17 cellular contexts compared by ENCODE assay signal in the genomic region with DNA sequence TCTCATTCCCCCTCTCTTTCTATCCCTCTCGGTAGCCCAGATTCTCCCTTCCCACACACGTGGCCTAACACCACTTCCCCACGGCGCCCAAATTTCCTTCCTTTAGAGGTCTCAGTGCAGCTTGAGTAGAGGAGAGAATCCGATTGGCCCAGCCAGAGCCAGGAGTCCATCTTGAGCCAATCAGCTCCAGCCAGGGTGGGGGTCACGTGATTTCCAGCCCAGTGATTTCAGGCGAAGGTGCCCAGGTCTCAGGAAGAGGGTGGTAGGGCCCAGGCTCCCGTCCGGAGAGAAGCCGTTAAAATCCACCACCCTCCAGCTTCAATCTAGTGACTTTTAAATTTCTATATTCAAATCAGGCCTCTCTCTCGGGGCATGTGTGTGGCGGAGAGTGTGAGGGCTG. TPM values are rescaled to one million over a fixed set of nuclear protein-coding genes. Genes with fewer than 3 reads are reported as not detected.
"Had no signal": no experiment of that assay in that cellular context is flagged by ENCODE, and none has a peak within 500 bp of the region (broad histone marks: within the 10 kb centered on the region; RNA-seq: fewer than 3 reads in every experiment).

No MANE protein-coding gene starts in this region.

- H3K27me3 ChIP-seq: ovary, thyroid gland, uterus had no signal

- H3K9me3 Mint-ChIP-seq: activated CD4-positive, alpha-beta memory T cell treated with anti-CD3 and anti-CD28 coated beads, Interleukin-2, amount 10 ng/mL, durations not matched to agents 7 days and 5 days had no signal

- H3K27ac Mint-ChIP-seq: activated CD4-positive, alpha-beta memory T cell treated with anti-CD3 and anti-CD28 coated beads, Interleukin-2, amount 10 ng/mL, durations not matched to agents 7 days and 5 days; activated naive CD8-positive, alpha-beta T cell; nephron progenitor cell; T-helper 2 cell treated with Interferon-gamma antibody and Interleukin-4, amounts not matched to agents 5 μg/mL and 100 μg/mL, for 36 hours had no signal

- H3K9me3 ChIP-seq: ovary, thyroid gland, uterus had no signal

- H3K4me1 ChIP-seq: thyroid gland, uterus had no signal

- ATAC-seq: esophagus mucosa, left ventricle myocardium superior had no signal

- DNase-seq: activated CD4-positive, alpha-beta memory T cell treated with anti-CD3 and anti-CD28 coated beads, Interleukin-2, amount 10 ng/mL, durations not matched to agents 7 days and 5 days; activated CD4-positive, alpha-beta T cell treated with anti-CD3 and anti-CD28 coated beads for 1 hour; activated gamma-delta T cell; activated T-cell treated with anti-CD3 and anti-CD28 coated beads, Interleukin-2, amount 50 U/mL, for 48 hours; amygdala; left ventricle myocardium superior; mesendoderm; nephron progenitor cell; ovary; thyroid gland; uterus had no signal

- H3K4me3 ChIP-seq: ovary, thyroid gland, uterus had no signal

- H3K36me3 ChIP-seq: ovary, thyroid gland, uterus had no signal

- H3K27ac ChIP-seq: ovary, thyroid gland, uterus had no signal

- H3K4me3 Mint-ChIP-seq: activated CD4-positive, alpha-beta memory T cell treated with anti-CD3 and anti-CD28 coated beads, Interleukin-2, amount 10 ng/mL, durations not matched to agents 7 days and 5 days; activated naive CD8-positive, alpha-beta T cell; nephron progenitor cell; T-helper 2 cell treated with Interferon-gamma antibody and Interleukin-4, amounts not matched to agents 5 μg/mL and 100 μg/mL, for 36 hours had no signal

- H3K36me3 Mint-ChIP-seq: activated naive CD8-positive, alpha-beta T cell had no signal

- H3K4me1 Mint-ChIP-seq: activated CD4-positive, alpha-beta memory T cell treated with anti-CD3 and anti-CD28 coated beads, Interleukin-2, amount 10 ng/mL, durations not matched to agents 7 days and 5 days; nephron progenitor cell had no signal

RNA-seq across cellular contexts. Expression of a gene that starts 45.2 kb away (rescaled TPM):
- total RNA-seq: activated CD4-positive, alpha-beta memory T cell treated with anti-CD3 and anti-CD28 coated beads, Interleukin-2, amount 10 ng/mL, durations not matched to agents 7 days and 5 days; chondrocyte; fibroblast of villous mesenchyme; renal cortical epithelial cell; thyroid gland had no signal
